ENCODE assay signal across 16 cellular contexts in the genomic region with DNA sequence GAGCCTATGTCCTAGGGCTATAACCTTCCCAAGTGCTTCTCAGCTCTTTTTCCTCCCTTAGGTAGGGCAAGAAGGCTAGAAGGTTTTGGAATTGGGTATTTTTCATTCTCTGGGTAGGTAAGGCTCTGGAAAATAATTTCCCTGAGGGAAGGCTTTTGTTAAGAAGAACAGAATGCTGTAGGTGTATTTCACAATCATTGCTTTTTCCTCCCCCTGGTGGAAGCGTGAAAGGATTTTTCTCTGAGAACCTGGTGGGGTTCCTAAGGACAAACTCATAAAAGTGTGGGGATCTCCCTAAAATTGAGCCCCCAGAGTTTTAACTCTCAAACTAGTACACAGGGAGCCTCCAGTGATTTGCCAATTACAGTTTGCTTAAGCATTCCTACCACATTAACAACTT. TPM values are rescaled to one million over a fixed set of nuclear protein-coding genes. Genes with fewer than 3 reads are reported as not detected.
DNase-seq lines count a peak whose midpoint lies in the region; ATAC-seq, FAIRE-seq and TF ChIP-seq lines count a peak whose summit lies in the region.
"Had no signal": no experiment of that assay in that cellular context is flagged by ENCODE, and none has a peak within 500 bp of the region (broad histone marks: within the 10 kb centered on the region; RNA-seq: fewer than 3 reads in every experiment).

No MANE protein-coding gene starts in this region.

- H3K9me3 ChIP-seq in HepG2 (ENCODE audit: low read length) = no peaks in the 10 kb centered on the region
- peaks cover 0 to 3% (median 0%) of the 10 kb centered on the region in 4 donors for H3K9me3 ChIP-seq in right lobe of liver

- BruUV-seq in HepG2 (replicated peaks; lab: Mats Ljungman, UMichigan) = no TSS peak

- H3K27ac ChIP-seq in HepG2 (ENCODE audit: extremely low read length, insufficient read depth, low read length) (no peak overlapping the region), right lobe of liver (no peak overlapping the region)
- H3K27ac ChIP-seq: GM23248 had no signal

- H3K27me3 ChIP-seq in HepG2 (ENCODE audit: control insufficient read depth in 1 of 2, insufficient read depth in 2 of 2, low read length in 2 of 2) = no peaks in the 10 kb centered on the region
- no peaks in the 10 kb centered on the region for H3K27me3 ChIP-seq in right lobe of liver

- no peak overlapping the region for H3K4me2 ChIP-seq in HepG2 (ENCODE audit: low read depth, low read length)

- peaks cover 53% of the 10 kb centered on the region for H3K4me1 ChIP-seq in HepG2 (ENCODE audit: insufficient read depth, low read length)
- H3K4me1 ChIP-seq in right lobe of liver = no peaks in the 10 kb centered on the region

- no peak for FAIRE-seq in HepG2 (lab: Jason Lieb, UNC)
- FAIRE-seq: GM12878 had no signal

- ATAC-seq in HepG2 (no peak; the same call in 2 of the 3 replicates), right lobe of liver (no peak), HG03045 (IDR thresholded peaks at IDR 0.05; ENCODE audit: unreplicated experiment) (no peak), HG02623 (IDR thresholded peaks at IDR 0.05; ENCODE audit: unreplicated experiment) (no peak), GM21447 (IDR thresholded peaks at IDR 0.05; ENCODE audit: unreplicated experiment) (no peak)
- ATAC-seq: GM12878 had no signal

- TF ChIP-seq RAD21 in HepG2 (CRISPR knock-in tag; IDR thresholded peaks at IDR 0.05) = no peak

- H3K9ac ChIP-seq in HepG2 (ENCODE audit: insufficient read depth, low read depth, low read length) = no peak overlapping the region
- H3K9ac ChIP-seq: GM23248 had no signal

- H3K4me3 ChIP-seq in HepG2 (replicated peaks in 1 of 3; ENCODE audit: insufficient read depth in 1 of 3, low read depth in 2 of 3, low read length in 3 of 3) (no peak overlapping the region), right lobe of liver (no peak overlapping the region), fibroblast of mammary gland (ENCODE audit: control insufficient read depth, low read depth, low read length) (no peak overlapping the region)
- H3K4me3 ChIP-seq: GM12878, GM23248 had no signal

- no peak overlapping the region for H2AFZ ChIP-seq in HepG2 (ENCODE audit: low read length)
- H2AFZ ChIP-seq: GM23248 had no signal

- H3K36me3 ChIP-seq in HepG2 (replicated peaks in 1 of 2; ENCODE audit: control insufficient read depth in 1 of 2, insufficient read depth in 2 of 2, low read length in 2 of 2) = no peaks in the 10 kb centered on the region
- no peaks in the 10 kb centered on the region for H3K36me3 ChIP-seq in right lobe of liver

- H4K20me1 ChIP-seq in HepG2 (ENCODE audit: insufficient read depth, low read length) = no peaks in the 10 kb centered on the region

- CTCF ChIA-PET in HepG2 (lab: Yijun Ruan, JAX; ENCODE audit: low intra/inter-chr PET ratio, low total read pairs) = no interaction called here

- TF ChIP-seq POLR2A in HepG2 (IDR thresholded peaks at IDR 0.05; ENCODE audit: insufficient read depth in 1 of 2, low read depth in 2 of 2, low read length in 2 of 2) (no peak), right lobe of liver (IDR thresholded peaks at IDR 0.05) (no peak)

- in situ Hi-C loops in HepG2 (cut with HindIII; ENCODE audit: extremely low pct_ligation_motif_present, low pct_unique_long_range_greater_than_20kb) = no loop called here

- TF ChIP-seq CTCF in HepG2 (CRISPR knock-in tag; IDR thresholded peaks at IDR 0.05) (peak; percentile 32), right lobe of liver (IDR thresholded peaks at IDR 0.05) (no peak), fibroblast of mammary gland (conservative IDR thresholded peaks at IDR 0.05; ENCODE audit: control insufficient read depth, insufficient read depth, low read depth, low read length) (peak; percentile 25)

- POLR2A ChIA-PET in HepG2 (lab: Yijun Ruan, JAX) = no interaction called here

- TF ChIP-seq EP300 in HepG2 (IDR thresholded peaks at IDR 0.05; ENCODE audit: low read depth in 2 of 2, low read length in 2 of 2) = no peak
- no peak for TF ChIP-seq EP300 in HepG2 (CRISPR knock-in tag; IDR thresholded peaks at IDR 0.05; ENCODE audit: borderline replicate concordance)

- DNase-seq in HepG2 (ENCODE audit: low spot score) (peak; percentile 21), right lobe of liver (no peak), amniotic epithelial cell (ENCODE audit: low read depth) (peak; percentile 23), fibroblast of mammary gland (ENCODE audit: low read depth) (peak; percentile 4)
- DNase-seq in activated effector memory CD4-positive, alpha-beta T cell treated with Interleukin-2 at 50 U/mL for 16 hours = no peak
- DNase-seq: 8988T; Calu3; CD4-positive, CD25-positive, alpha-beta regulatory T cell; GM23248; NCI-H1694; NCI-H69; NK-92 treated with Interleukin-12 subunit alpha and Interleukin-12 subunit beta, amount 100 ng/mL, for 24 hours had no signal

- intact Hi-C loops in HepG2 (cut with micrococcal nuclease; ENCODE audit: unreplicated experiment) (no loop called here), right lobe of liver (cut with DNase I) (no loop called here)

- H3K79me2 ChIP-seq in HepG2 (ENCODE audit: insufficient read depth, low read length) = no peaks in the 10 kb centered on the region

- WGBS in HepG2 (ENCODE audit: low lambda C conversion rate) = 38% methylated on average over 1 of the region's 1 CpG
- WGBS in right lobe of liver (ENCODE audit: insufficient coverage, low coverage, low lambda C conversion rate, missing lambda C conversion rate) = 100% methylated on average over 1 of the region's 1 CpG

TF ChIP-seq in HepG2, 621 proteins besides CTCF, POLR2A, EP300 and RAD21:
- TF ChIP-seq ZNF496 (CRISPR knock-in tag; IDR thresholded peaks at IDR 0.05; ENCODE audit: insufficient replicate concordance) (no peak), CEBPB (IDR thresholded peaks at IDR 0.05; ENCODE audit: borderline replicate concordance, low read depth, low read length) (peak; percentile 83), KDM6A (CRISPR knock-in tag; IDR thresholded peaks at IDR 0.05; ENCODE audit: low read depth) (no peak), YEATS4 (CRISPR knock-in tag; IDR thresholded peaks at IDR 0.05; ENCODE audit: borderline replicate concordance) (no peak), SNAPC2 (CRISPR knock-in tag; IDR thresholded peaks at IDR 0.05) (no peak), CEBPG (CRISPR knock-in tag; IDR thresholded peaks at IDR 0.05) (peak; percentile 82), SMC3 (IDR thresholded peaks at IDR 0.05; ENCODE audit: low read length) (0 out of 2 replicates have a peak, but pooled peaks have one; percentile 23), STAG1 (CRISPR knock-in tag; IDR thresholded peaks at IDR 0.05) (peak; percentile 22; the same call in 1 of the 2 replicates), HOXA7 (CRISPR knock-in tag; IDR thresholded peaks at IDR 0.05) (no peak)
- TF ChIP-seq, protein P1, sequence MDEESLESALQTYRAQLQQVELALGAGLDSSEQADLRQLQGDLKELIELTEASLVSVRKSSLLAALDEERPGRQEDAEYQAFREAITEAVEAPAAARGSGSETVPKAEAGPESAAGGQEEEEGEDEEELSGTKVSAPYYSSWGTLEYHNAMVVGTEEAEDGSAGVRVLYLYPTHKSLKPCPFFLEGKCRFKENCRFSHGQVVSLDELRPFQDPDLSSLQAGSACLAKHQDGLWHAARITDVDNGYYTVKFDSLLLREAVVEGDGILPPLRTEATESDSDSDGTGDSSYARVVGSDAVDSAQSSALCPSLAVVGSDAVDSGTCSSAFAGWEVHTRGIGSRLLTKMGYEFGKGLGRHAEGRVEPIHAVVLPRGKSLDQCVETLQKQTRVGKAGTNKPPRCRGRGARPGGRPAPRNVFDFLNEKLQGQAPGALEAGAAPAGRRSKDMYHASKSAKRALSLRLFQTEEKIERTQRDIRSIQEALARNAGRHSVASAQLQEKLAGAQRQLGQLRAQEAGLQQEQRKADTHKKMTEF (CRISPR knock-in tag; IDR thresholded peaks at IDR 0.05) = no peak

RNA-seq across cellular contexts. Expression of a gene that starts 41.1 kb away (rescaled TPM):
- total RNA-seq in HepG2 (2016; rRNA removed; fragmentation: Illumina TruSeq; extraction: Trizol) (45.9 and 48.5 TPM in 2 replicates), right lobe of liver (10 to 100 TPM; 11.5 to 17.4 (median 14.0) TPM)
- total RNA-seq in HepG2 (2016; cell fraction: cytosol; rRNA removed; fragmentation: Illumina TruSeq; extraction: Trizol; ENCODE audit: low read depth) = 45.7 and 46.3 TPM in 2 replicates
- 42.5 and 48.4 TPM in 2 replicates for total RNA-seq in HepG2 (2016; cell fraction: insoluble cytoplasmic fraction; rRNA removed; fragmentation: Illumina TruSeq; extraction: Trizol)
- 46.5 and 51.9 TPM in 2 replicates for total RNA-seq in HepG2 (2016; cell fraction: membrane; rRNA removed; fragmentation: Illumina TruSeq; extraction: Trizol)
- 38.7 and 39.4 TPM in 2 replicates for total RNA-seq in HepG2 (2016; cell fraction: nucleus; rRNA removed; fragmentation: Illumina TruSeq; extraction: Trizol)
- polyA plus RNA-seq in HepG2 (2011; rRNA removed) = 54.3 and 65.0 TPM in 2 replicates
- polyA plus RNA-seq in HepG2 (2011; cell fraction: cytosol; rRNA removed) = 24.9 and 45.2 TPM in 2 replicates
- 31.1 and 32.0 TPM in 2 replicates for polyA plus RNA-seq in HepG2 (2011; cell fraction: nucleus; rRNA removed)
- 62.6 and 65.9 TPM in 2 replicates for polyA plus RNA-seq in HepG2 (2012)
- 15.7 and 17.5 TPM in 2 replicates for polyA plus RNA-seq in HepG2 (2016; cell fraction: cytosol; fragmentation: Illumina TruSeq; extraction: Trizol; ENCODE audit: low read depth)
- 41.7 and 46.6 TPM in 2 replicates for polyA plus RNA-seq in HepG2 (2016; cell fraction: insoluble cytoplasmic fraction; fragmentation: Illumina TruSeq; extraction: Trizol; ENCODE audit: low read depth)
- 30.7 and 34.5 TPM in 2 replicates for polyA plus RNA-seq in HepG2 (2016; cell fraction: membrane; fragmentation: Illumina TruSeq; extraction: Trizol; ENCODE audit: low read depth)
- 29.4 and 32.1 TPM in 2 replicates for polyA plus RNA-seq in HepG2 (2016; cell fraction: nucleus; fragmentation: Illumina TruSeq; extraction: Trizol; ENCODE audit: insufficient read depth, low read depth)
- polyA minus RNA-seq in HepG2 (2011; rRNA and poly(A)+ RNA removed; ENCODE audit: low replicate concordance) = 13.4 and 27.0 TPM in 2 replicates
- 29.1 and 30.3 TPM in 2 replicates for polyA minus RNA-seq in HepG2 (2011; cell fraction: cytosol; rRNA and poly(A)+ RNA removed)
- 144 and 175 TPM in 2 replicates for polyA minus RNA-seq in HepG2 (2011; cell fraction: nucleus; rRNA and poly(A)+ RNA removed)

Comparison
In these comparisons a context has a peak if more than half of its experiments do, and no peak if none do; other contexts are left out.
1. DNase-seq: peak in HepG2 (single experiment), amniotic epithelial cell (single experiment) and fibroblast of mammary gland (single experiment); none in right lobe of liver (0 of 3) and activated effector memory CD4-positive, alpha-beta T cell treated with Interleukin-2 at 50 U/mL for 16 hours (single experiment).
2. CTCF ChIP-seq: peak in HepG2 (single experiment) and fibroblast of mammary gland (single experiment); none in right lobe of liver (0 of 4).